In the genomic region with DNA sequence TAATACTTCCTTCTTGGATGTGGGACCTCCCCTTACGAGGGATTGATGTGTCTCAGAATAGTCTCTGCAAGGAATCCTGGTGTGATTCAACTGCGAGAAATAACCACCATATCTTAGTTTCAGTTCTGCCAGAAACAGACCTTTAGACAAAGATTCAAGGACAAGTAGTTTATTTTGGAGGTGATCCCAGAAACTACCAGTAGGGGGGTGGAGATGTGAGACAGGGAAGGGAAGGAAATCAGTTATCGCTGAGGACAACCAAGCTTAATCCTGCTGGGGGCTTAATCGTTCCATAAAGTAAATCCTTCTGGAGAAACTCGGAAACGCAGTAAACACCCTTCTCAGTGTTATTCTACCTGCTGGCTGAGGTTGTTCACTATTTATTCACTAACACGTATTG, we compare ENCODE assay signal across 1 cellular context.
TF ChIP-seq lines count a peak whose summit lies in the region.

No MANE protein-coding gene starts in this region.

TF ChIP-seq in WTC11, 78 proteins besides CTCF, POLR2A, EP300 and RAD21 (continued from another document):
- TF ChIP-seq, protein P1, sequence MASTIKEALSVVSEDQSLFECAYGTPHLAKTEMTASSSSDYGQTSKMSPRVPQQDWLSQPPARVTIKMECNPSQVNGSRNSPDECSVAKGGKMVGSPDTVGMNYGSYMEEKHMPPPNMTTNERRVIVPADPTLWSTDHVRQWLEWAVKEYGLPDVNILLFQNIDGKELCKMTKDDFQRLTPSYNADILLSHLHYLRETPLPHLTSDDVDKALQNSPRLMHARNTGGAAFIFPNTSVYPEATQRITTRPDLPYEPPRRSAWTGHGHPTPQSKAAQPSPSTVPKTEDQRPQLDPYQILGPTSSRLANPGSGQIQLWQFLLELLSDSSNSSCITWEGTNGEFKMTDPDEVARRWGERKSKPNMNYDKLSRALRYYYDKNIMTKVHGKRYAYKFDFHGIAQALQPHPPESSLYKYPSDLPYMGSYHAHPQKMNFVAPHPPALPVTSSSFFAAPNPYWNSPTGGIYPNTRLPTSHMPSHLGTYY (CRISPR knock-in tag; IDR thresholded peaks at IDR 0.05) = no peak
- TF ChIP-seq ZNF232 (CRISPR knock-in tag; IDR thresholded peaks at IDR 0.05) = no peak
- TF ChIP-seq ZNF671 (CRISPR knock-in tag; IDR thresholded peaks at IDR 0.05) = no peak
- no peak for TF ChIP-seq ZNF423 (CRISPR knock-in tag; IDR thresholded peaks at IDR 0.05)
- TF ChIP-seq, protein P2, sequence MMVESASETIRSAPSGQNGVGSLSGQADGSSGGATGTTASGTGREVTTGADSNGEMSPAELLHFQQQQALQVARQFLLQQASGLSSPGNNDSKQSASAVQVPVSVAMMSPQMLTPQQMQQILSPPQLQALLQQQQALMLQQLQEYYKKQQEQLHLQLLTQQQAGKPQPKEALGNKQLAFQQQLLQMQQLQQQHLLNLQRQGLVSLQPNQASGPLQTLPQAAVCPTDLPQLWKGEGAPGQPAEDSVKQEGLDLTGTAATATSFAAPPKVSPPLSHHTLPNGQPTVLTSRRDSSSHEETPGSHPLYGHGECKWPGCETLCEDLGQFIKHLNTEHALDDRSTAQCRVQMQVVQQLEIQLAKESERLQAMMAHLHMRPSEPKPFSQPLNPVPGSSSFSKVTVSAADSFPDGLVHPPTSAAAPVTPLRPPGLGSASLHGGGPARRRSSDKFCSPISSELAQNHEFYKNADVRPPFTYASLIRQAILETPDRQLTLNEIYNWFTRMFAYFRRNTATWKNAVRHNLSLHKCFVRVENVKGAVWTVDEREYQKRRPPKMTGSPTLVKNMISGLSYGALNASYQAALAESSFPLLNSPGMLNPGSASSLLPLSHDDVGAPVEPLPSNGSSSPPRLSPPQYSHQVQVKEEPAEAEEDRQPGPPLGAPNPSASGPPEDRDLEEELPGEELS (CRISPR knock-in tag; IDR thresholded peaks at IDR 0.05) = no peak
- no peak for TF ChIP-seq SMAD3 (CRISPR knock-in tag; IDR thresholded peaks at IDR 0.05; ENCODE audit: borderline replicate concordance)
- TF ChIP-seq, protein P3, sequence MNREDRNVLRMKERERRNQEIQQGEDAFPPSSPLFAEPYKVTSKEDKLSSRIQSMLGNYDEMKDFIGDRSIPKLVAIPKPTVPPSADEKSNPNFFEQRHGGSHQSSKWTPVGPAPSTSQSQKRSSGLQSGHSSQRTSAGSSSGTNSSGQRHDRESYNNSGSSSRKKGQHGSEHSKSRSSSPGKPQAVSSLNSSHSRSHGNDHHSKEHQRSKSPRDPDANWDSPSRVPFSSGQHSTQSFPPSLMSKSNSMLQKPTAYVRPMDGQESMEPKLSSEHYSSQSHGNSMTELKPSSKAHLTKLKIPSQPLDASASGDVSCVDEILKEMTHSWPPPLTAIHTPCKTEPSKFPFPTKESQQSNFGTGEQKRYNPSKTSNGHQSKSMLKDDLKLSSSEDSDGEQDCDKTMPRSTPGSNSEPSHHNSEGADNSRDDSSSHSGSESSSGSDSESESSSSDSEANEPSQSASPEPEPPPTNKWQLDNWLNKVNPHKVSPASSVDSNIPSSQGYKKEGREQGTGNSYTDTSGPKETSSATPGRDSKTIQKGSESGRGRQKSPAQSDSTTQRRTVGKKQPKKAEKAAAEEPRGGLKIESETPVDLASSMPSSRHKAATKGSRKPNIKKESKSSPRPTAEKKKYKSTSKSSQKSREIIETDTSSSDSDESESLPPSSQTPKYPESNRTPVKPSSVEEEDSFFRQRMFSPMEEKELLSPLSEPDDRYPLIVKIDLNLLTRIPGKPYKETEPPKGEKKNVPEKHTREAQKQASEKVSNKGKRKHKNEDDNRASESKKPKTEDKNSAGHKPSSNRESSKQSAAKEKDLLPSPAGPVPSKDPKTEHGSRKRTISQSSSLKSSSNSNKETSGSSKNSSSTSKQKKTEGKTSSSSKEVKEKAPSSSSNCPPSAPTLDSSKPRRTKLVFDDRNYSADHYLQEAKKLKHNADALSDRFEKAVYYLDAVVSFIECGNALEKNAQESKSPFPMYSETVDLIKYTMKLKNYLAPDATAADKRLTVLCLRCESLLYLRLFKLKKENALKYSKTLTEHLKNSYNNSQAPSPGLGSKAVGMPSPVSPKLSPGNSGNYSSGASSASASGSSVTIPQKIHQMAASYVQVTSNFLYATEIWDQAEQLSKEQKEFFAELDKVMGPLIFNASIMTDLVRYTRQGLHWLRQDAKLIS (CRISPR knock-in tag; IDR thresholded peaks at IDR 0.05; ENCODE audit: borderline replicate concordance) = no peak
- no peak for TF ChIP-seq TEAD4 (CRISPR knock-in tag; IDR thresholded peaks at IDR 0.05)
- TF ChIP-seq, protein P4, sequence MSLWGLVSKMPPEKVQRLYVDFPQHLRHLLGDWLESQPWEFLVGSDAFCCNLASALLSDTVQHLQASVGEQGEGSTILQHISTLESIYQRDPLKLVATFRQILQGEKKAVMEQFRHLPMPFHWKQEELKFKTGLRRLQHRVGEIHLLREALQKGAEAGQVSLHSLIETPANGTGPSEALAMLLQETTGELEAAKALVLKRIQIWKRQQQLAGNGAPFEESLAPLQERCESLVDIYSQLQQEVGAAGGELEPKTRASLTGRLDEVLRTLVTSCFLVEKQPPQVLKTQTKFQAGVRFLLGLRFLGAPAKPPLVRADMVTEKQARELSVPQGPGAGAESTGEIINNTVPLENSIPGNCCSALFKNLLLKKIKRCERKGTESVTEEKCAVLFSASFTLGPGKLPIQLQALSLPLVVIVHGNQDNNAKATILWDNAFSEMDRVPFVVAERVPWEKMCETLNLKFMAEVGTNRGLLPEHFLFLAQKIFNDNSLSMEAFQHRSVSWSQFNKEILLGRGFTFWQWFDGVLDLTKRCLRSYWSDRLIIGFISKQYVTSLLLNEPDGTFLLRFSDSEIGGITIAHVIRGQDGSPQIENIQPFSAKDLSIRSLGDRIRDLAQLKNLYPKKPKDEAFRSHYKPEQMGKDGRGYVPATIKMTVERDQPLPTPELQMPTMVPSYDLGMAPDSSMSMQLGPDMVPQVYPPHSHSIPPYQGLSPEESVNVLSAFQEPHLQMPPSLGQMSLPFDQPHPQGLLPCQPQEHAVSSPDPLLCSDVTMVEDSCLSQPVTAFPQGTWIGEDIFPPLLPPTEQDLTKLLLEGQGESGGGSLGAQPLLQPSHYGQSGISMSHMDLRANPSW (CRISPR knock-in tag; conservative IDR thresholded peaks at IDR 0.05; ENCODE audit: low read depth) = no peak
- TF ChIP-seq ESRRA (CRISPR knock-in tag; IDR thresholded peaks at IDR 0.05; ENCODE audit: borderline replicate concordance) = no peak
